8 cellular contexts compared by ENCODE assay signal in the genomic region with DNA sequence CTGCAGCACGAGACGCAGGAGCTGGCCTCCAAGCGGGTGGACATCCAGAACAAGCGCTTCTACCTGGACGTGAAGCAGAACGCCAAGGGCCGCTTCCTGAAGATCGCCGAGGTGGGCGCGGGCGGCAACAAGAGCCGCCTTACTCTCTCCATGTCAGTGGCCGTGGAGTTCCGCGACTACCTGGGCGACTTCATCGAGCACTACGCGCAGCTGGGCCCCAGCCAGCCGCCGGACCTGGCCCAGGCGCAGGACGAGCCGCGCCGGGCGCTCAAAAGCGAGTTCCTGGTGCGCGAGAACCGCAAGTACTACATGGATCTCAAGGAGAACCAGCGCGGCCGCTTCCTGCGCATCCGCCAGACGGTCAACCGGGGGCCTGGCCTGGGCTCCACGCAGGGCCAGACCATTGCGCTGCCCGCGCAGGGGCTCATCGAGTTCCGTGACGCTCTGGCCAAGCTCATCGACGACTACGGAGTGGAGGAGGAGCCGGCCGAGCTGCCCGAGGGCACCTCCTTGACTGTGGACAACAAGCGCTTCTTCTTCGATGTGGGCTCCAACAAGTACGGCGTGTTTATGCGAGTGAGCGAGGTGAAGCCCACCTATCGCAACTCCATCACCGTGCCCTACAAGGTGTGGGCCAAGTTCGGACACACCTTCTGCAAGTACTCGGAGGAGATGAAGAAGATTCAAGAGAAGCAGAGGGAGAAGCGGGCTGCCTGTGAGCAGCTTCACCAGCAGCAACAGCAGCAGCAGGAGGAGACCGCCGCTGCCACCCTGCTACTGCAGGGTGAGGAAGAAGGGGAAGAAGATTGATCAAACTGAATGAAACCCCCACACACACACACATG. TPM values are rescaled to one million over a fixed set of nuclear protein-coding genes. Genes with fewer than 3 reads are reported as not detected.
DNase-seq lines count a peak whose midpoint lies in the region; ATAC-seq, FAIRE-seq and TF ChIP-seq lines count a peak whose summit lies in the region.

No MANE protein-coding gene starts in this region.

- peak overlapping the region; percentile 85 for H3K27ac ChIP-seq in C4-2B

- peaks cover 9% of the 10 kb centered on the region for H3K27me3 Mint-ChIP-seq in glutamatergic neuron (ENCODE audit: unreplicated experiment)

- ATAC-seq in GM19043 (IDR thresholded peaks at IDR 0.05; ENCODE audit: low read depth, unreplicated experiment) (peak; percentile 23), HG03354 (IDR thresholded peaks at IDR 0.05; ENCODE audit: poor library complexity, severe bottlenecking, unreplicated experiment) (peak; percentile 34), omental fat pad (ENCODE audit: low FRiP score) (peak; percentile 80)

- peaks cover 2% of the 10 kb centered on the region for H3K9me3 Mint-ChIP-seq in glutamatergic neuron (ENCODE audit: unreplicated experiment)

- no peak for TF ChIP-seq CTCF in C4-2B (conservative IDR thresholded peaks at IDR 0.05)
- no peak for TF ChIP-seq CTCF in glutamatergic neuron (IDR thresholded peaks at IDR 0.05; ENCODE audit: partially characterized antibody, unreplicated experiment)
- no peak for TF ChIP-seq CTCF in omental fat pad (IDR thresholded peaks at IDR 0.05)

- H3K4me3 Mint-ChIP-seq in glutamatergic neuron (ENCODE audit: unreplicated experiment): peak overlapping the region; percentile 90

- no peaks in the 10 kb centered on the region for H3K4me1 Mint-ChIP-seq in glutamatergic neuron (ENCODE audit: low read depth, unreplicated experiment)

- DNase-seq in RCC 7860 (ENCODE audit: low spot score) (peak; percentile 33), glutamatergic neuron (peak; percentile 68), omental fat pad (ENCODE audit: low spot score) (peak; percentile 33), GF-D8 (lab: John Stamatoyannopoulos, UW) (no peak)
- peak; percentile 41 for DNase-seq in activated naive CD4-positive, alpha-beta T cell treated with anti-CD3 and anti-CD28 coated beads, Interleukin-2, amount 50 U/mL, for 16 hours

- no peaks in the 10 kb centered on the region for H3K36me3 Mint-ChIP-seq in glutamatergic neuron (ENCODE audit: unreplicated experiment)

- FAIRE-seq in RCC 7860 (lab: Jason Lieb, UNC): no peak

- no peak overlapping the region for H3K27ac Mint-ChIP-seq in glutamatergic neuron (ENCODE audit: unreplicated experiment)

RNA-seq across cellular contexts. Expression of a gene that starts 0.7 kb away (rescaled TPM):
- total RNA-seq in glutamatergic neuron (ENCODE audit: unreplicated experiment): 4.1 TPM
- total RNA-seq in omental fat pad: 10 to 100 TPM; 16.9 to 31.8 (median 24.3) TPM

RNA-seq across cellular contexts. Expression of a gene that starts 11.2 kb away (rescaled TPM):
- 0.98 TPM for total RNA-seq in glutamatergic neuron (ENCODE audit: unreplicated experiment)
- 10 to 100 TPM in 3 of 4 donors, 1 to 10 TPM in 1; 8.4 to 21.3 (median 16.8) TPM for total RNA-seq in omental fat pad

Comparison
In these comparisons a context has a peak if more than half of its experiments do, and no peak if none do; other contexts are left out.
1. ATAC-seq: peak in every context shown above with its lines; median percentile 80 in omental fat pad; 34 in HG03354; 23 in GM19043.